ENCODE assay signal across 8 cellular contexts in the genomic region with DNA sequence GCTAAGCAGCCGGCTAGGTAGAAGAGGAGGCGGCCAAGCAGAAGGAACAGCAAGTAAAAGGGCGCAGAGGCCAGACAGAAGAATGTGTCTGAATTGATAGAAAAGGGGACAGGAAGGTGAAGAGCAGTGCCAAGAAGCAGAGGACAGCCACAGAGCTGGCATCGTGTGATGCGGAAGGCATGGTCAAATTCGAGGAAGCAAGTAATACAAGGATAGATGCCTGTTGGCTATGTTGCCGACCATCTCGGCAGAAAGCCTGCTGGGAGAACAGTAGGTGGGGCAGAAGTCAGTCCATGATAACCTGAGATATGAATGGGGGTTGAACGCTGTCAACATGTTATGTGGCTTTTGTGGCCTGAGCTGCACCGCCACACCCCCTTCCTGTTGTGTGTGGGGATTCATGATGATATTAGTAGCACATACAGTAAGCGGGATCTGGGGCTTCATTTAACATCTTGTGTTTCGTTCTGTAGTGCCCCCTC. TPM values are rescaled to one million over a fixed set of nuclear protein-coding genes. Genes with fewer than 3 reads are reported as not detected.
A peak's percentile ranks its signal among the peaks of the same experiment; 100 is the strongest.
DNase-seq lines count a peak whose midpoint lies in the region; ATAC-seq and TF ChIP-seq lines count a peak whose summit lies in the region.

No MANE protein-coding gene starts in this region.

- no peaks in the 10 kb centered on the region for H4K20me1 ChIP-seq in BLaER1

- ATAC-seq in HG03097 (IDR thresholded peaks at IDR 0.05; ENCODE audit: low FRiP score, unreplicated experiment) (peak; percentile 74), lung (ENCODE audit: insufficient read depth, low FRiP score) (no peak)

- intact Hi-C loops in ascending aorta (cut with DNase I): no loop called here

- H3K27ac ChIP-seq in BLaER1: peak overlapping the region; percentile 47
- peak overlapping the region in 1 of 2 donors; percentile 66 for H3K27ac ChIP-seq in lung (ENCODE audit: low read depth in 1 of 2, low read length in 1 of 2)
- no peak overlapping the region for H3K27ac ChIP-seq in ascending aorta

- peak overlapping the region; percentile 23 for H3K9ac ChIP-seq in BLaER1

- H3K27me3 ChIP-seq in BLaER1: no peaks in the 10 kb centered on the region
- no peaks in the 10 kb centered on the region for H3K27me3 ChIP-seq in lung (ENCODE audit: control insufficient read depth, insufficient read depth)
- H3K27me3 ChIP-seq in ascending aorta: no peaks in the 10 kb centered on the region

- TF ChIP-seq CTCF in lung (IDR thresholded peaks at IDR 0.05; ENCODE audit: control extremely low read depth, extremely low read depth): no peak
- TF ChIP-seq CTCF in GM13976 (IDR thresholded peaks at IDR 0.05; ENCODE audit: borderline replicate concordance, control extremely low read depth, extremely low read depth, insufficient read depth, missing control alignments): no peak
- TF ChIP-seq CTCF in ascending aorta (IDR thresholded peaks at IDR 0.05): no peak

- peaks cover 86% of the 10 kb centered on the region for H3K4me1 ChIP-seq in BLaER1
- peaks cover 0 to 2% of the 10 kb centered on the region in 2 donors for H3K4me1 ChIP-seq in lung (ENCODE audit: control insufficient read depth in 2 of 2, insufficient read depth in 2 of 2, low read length in 2 of 2)
- H3K4me1 ChIP-seq in ascending aorta: peaks cover 0 to 3% of the 10 kb centered on the region in 2 donors

- in situ Hi-C loops in GM13976 (cut with MboI; ENCODE audit: low sequenced_read_pairs, unreplicated experiment): no loop called here

- H3K4me3 ChIP-seq in BLaER1: peak overlapping the region; percentile 49
- peak overlapping the region; percentile 11 for H3K4me3 ChIP-seq in lung
- H3K4me3 ChIP-seq in ascending aorta: no peak overlapping the region

- WGBS in lung, 2 donors: 13 to 40% methylated on average over 12 of the region's 12 CpGs

- H3K4me2 ChIP-seq in BLaER1: peak overlapping the region; percentile 90

- peak; percentile 56 to 66 for DNase-seq in activated CD4-positive, alpha-beta T cell treated with anti-CD3 and anti-CD28 coated beads, Interleukin-2, amount 50 U/mL, for 48 hours
- DNase-seq in lung (ENCODE audit: low spot score) (no peak), GM13976 (ENCODE audit: low spot score) (no peak), ascending aorta (ENCODE audit: low spot score in 2 of 2) (no peak), inferior parietal cortex (ENCODE audit: extremely low spot score) (no peak), midbrain (lab: John Stamatoyannopoulos, UW) (no peak)

- H3K36me3 ChIP-seq in BLaER1: no peaks in the 10 kb centered on the region
- no peaks in the 10 kb centered on the region for H3K36me3 ChIP-seq in lung (ENCODE audit: control insufficient read depth in 2 of 2, insufficient read depth in 2 of 2, low read length in 2 of 2)
- no peaks in the 10 kb centered on the region for H3K36me3 ChIP-seq in ascending aorta

- H3K9me3 ChIP-seq in BLaER1 (no peaks in the 10 kb centered on the region), lung (ENCODE audit: control insufficient read depth in 2 of 2, insufficient read depth in 1 of 2, low read length in 1 of 2) (no peaks in the 10 kb centered on the region), ascending aorta (no peaks in the 10 kb centered on the region)

RNA-seq across cellular contexts. Expression of gene ST8SIA6, which starts 25.7 kb away (rescaled TPM):
- 10 to 100 TPM in 1 of 2 donors, 1 to 10 TPM in 1; 4.0 to 22.0 TPM for total RNA-seq in lung
- polyA plus RNA-seq in lung: 1 to 10 TPM in 1 of 2 donors, under 1 TPM in 1; 0.43 to 1.8 TPM
- not detected for total RNA-seq in ascending aorta

Comparison
In these comparisons a context has a peak if more than half of its experiments do, and no peak if none do; other contexts are left out.
1. H3K4me3 ChIP-seq: peak in BLaER1 (single experiment) and lung (single experiment); none in ascending aorta (0 of 2).
2. DNase-seq: peak in activated CD4-positive, alpha-beta T cell treated with anti-CD3 and anti-CD28 coated beads, Interleukin-2, amount 50 U/mL, for 48 hours (2 of 2); none in lung (single experiment), GM13976 (single experiment), ascending aorta (0 of 2), inferior parietal cortex (single experiment) and midbrain (single experiment).